Comparison of ENCODE assay signal across 26 cellular contexts in the genomic region with DNA sequence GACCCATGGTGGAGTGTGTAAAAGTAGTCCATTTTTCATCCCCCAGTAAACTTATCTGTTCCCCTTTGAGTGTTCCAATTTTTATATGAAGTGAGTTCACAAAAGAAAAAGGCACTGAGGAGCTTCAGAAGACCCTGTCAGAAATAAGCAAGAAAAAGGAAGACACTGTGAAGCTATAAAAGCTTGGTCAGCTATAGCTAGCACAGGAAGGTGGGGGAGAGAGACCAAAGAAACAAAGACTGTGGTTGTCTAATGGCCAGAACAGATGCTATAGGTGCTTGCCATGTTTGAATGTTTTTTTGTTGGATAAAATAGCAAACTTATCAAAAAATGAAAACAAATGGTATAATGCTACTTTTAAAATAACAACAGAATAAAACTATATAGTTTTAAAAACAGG. TPM values are rescaled to one million over a fixed set of nuclear protein-coding genes. Genes with fewer than 3 reads are reported as not detected.
DNase-seq lines count a peak whose midpoint lies in the region; ATAC-seq and TF ChIP-seq lines count a peak whose summit lies in the region.
"Had no signal": no experiment of that assay in that cellular context is flagged by ENCODE, and none has a peak within 500 bp of the region (broad histone marks: within the 10 kb centered on the region; RNA-seq: fewer than 3 reads in every experiment).

No MANE protein-coding gene starts in this region.

- intact Hi-C loops in naive thymus-derived CD4-positive, alpha-beta T cell (cut with micrococcal nuclease): loop anchor here in 1 of 2 donors (5.0 kb wide), 1 partner anchor 281 kb away; no protein-coding TSS in a partner anchor
- intact Hi-C loops in testis (cut with DNase I; ENCODE audit: low total_unique reads): no loop called here
- intact Hi-C loops in sigmoid colon (cut with DNase I): no loop called here
- intact Hi-C loops in esophagus muscularis mucosa (cut with DNase I): no loop called here

- H3K9ac ChIP-seq in DND-41 (ENCODE audit: low read depth, low read length) (no peak overlapping the region), SU-DHL-6 (ENCODE audit: low read length) (no peak overlapping the region)

- DNase-seq in activated CD4-positive, alpha-beta T cell treated with anti-CD3 and anti-CD28 coated beads, Interleukin-2, amount 10 ng/mL, durations not matched to agents 7 days and 5 days: no peak
- no peak for DNase-seq in activated CD4-positive, alpha-beta T cell treated with anti-CD3 and anti-CD28 coated beads for 48 hours
- DNase-seq in DND-41 (no peak), testis (no peak), sigmoid colon (no peak), esophagus muscularis mucosa (ENCODE audit: extremely low spot score) (no peak)
- no peak for DNase-seq in naive thymus-derived CD4-positive, alpha-beta T cell
- DNase-seq: activated CD4-positive, alpha-beta T cell treated with anti-CD3 and anti-CD28 coated beads for 4 hours; effector CD4-positive, alpha-beta T cell; GOT3; HFFc6; mammary epithelial cell; MG63; mucosa of descending colon; NCI-H1436; NCI-H226; NCI-H526 treated with DMSO at 0.1 percent for 48 hours; PC-9; stimulated activated naive CD4-positive, alpha-beta T cell; WERI-Rb-1 had no signal

- POLR2A ChIA-PET in activated CD4-positive, alpha-beta T cell treated with anti-CD3 and anti-CD28 coated beads, Interleukin-2, amount 10 ng/mL, durations not matched to agents 7 days and 5 days (lab: Charles Lee): no interaction called here
- POLR2A ChIA-PET in naive thymus-derived CD4-positive, alpha-beta T cell (lab: Charles Lee): interaction anchor here (1.1 kb wide), 1 partner anchor 46 kb away, joined by 5 read pairs; the partner anchor contains the start of gene RCBTB2

- H3K79me2 ChIP-seq in DND-41 (ENCODE audit: insufficient read depth, low read length) (peaks cover 38% of the 10 kb centered on the region), SU-DHL-6 (ENCODE audit: insufficient read depth, low read length) (no peaks in the 10 kb centered on the region; the same call in 1 of the 2 replicates)

- H3K27me3 ChIP-seq in DND-41 (ENCODE audit: insufficient read depth, low read length, poor library complexity) (no peaks in the 10 kb centered on the region), SU-DHL-6 (ENCODE audit: low read length) (no peaks in the 10 kb centered on the region), testis (no peaks in the 10 kb centered on the region), sigmoid colon (no peaks in the 10 kb centered on the region), esophagus muscularis mucosa (no peaks in the 10 kb centered on the region)
- H3K27me3 ChIP-seq in naive thymus-derived CD4-positive, alpha-beta T cell (ENCODE audit: control insufficient read depth in 2 of 2, insufficient read depth in 2 of 2, low read length in 2 of 2): no peaks in the 10 kb centered on the region
- H3K27me3 ChIP-seq: ascending aorta, MG63 had no signal

- TF ChIP-seq POLR2A in testis (IDR thresholded peaks at IDR 0.05) (no peak), sigmoid colon (IDR thresholded peaks at IDR 0.05) (no peak), esophagus muscularis mucosa (IDR thresholded peaks at IDR 0.05; ENCODE audit: low read depth) (no peak)

- H3K4me1 Mint-ChIP-seq in activated CD4-positive, alpha-beta T cell treated with anti-CD3 and anti-CD28 coated beads, Interleukin-2, amount 10 ng/mL, durations not matched to agents 7 days and 5 days: peaks cover 51% of the 10 kb centered on the region
- H3K4me1 Mint-ChIP-seq in naive thymus-derived CD4-positive, alpha-beta T cell: peaks cover 19 to 67% (median 35%) of the 10 kb centered on the region in 7 donors

- peaks cover 46% of the 10 kb centered on the region for H3F3A ChIP-seq in SU-DHL-6 (ENCODE audit: insufficient read depth)

- H3K4me3 ChIP-seq in DND-41 (ENCODE audit: low read depth in 1 of 2, low read length in 2 of 2): no peak overlapping the region
- no peak overlapping the region for H3K4me3 ChIP-seq in SU-DHL-6 (ENCODE audit: insufficient read depth, low read length, poor library complexity, severe bottlenecking)
- H3K4me3 ChIP-seq in naive thymus-derived CD4-positive, alpha-beta T cell (ENCODE audit: low read length): no peak overlapping the region
- no peak overlapping the region for H3K4me3 ChIP-seq in testis
- no peak overlapping the region for H3K4me3 ChIP-seq in sigmoid colon
- no peak overlapping the region for H3K4me3 ChIP-seq in esophagus muscularis mucosa
- H3K4me3 ChIP-seq: ascending aorta, MG63, mucosa of descending colon, PC-9, SK-N-MC, thoracic aorta had no signal

- H3K9me3 ChIP-seq in DND-41 (ENCODE audit: insufficient read depth, low read length, severe bottlenecking) (peaks cover 4% of the 10 kb centered on the region), SU-DHL-6 (ENCODE audit: insufficient read depth, low read length) (no peaks in the 10 kb centered on the region), testis (no peaks in the 10 kb centered on the region), sigmoid colon (no peaks in the 10 kb centered on the region), esophagus muscularis mucosa (no peaks in the 10 kb centered on the region)
- H3K9me3 ChIP-seq in naive thymus-derived CD4-positive, alpha-beta T cell (ENCODE audit: control insufficient read depth in 2 of 3, low read length in 3 of 3): no peaks in the 10 kb centered on the region
- H3K9me3 ChIP-seq: ascending aorta, MG63, mucosa of descending colon, thoracic aorta had no signal

- H3K4me2 ChIP-seq in DND-41 (ENCODE audit: insufficient read depth, low read length) (no peak overlapping the region), SU-DHL-6 (ENCODE audit: low read depth, low read length, poor library complexity, severe bottlenecking) (no peak overlapping the region)
- H3K4me2 ChIP-seq: PC-9 had no signal

- TF ChIP-seq CTCF in DND-41 (IDR thresholded peaks at IDR 0.05; ENCODE audit: borderline replicate concordance, extremely low read depth, low read length, poor library complexity, severe bottlenecking) (no peak), SU-DHL-6 (IDR thresholded peaks at IDR 0.05; ENCODE audit: insufficient read depth, low read length, poor library complexity, severe bottlenecking) (no peak), testis (IDR thresholded peaks at IDR 0.05) (no peak), sigmoid colon (IDR thresholded peaks at IDR 0.05) (no peak), esophagus muscularis mucosa (IDR thresholded peaks at IDR 0.05) (no peak)

- peaks cover 56% of the 10 kb centered on the region for H3K36me3 ChIP-seq in DND-41 (ENCODE audit: insufficient read depth, low read length)
- peaks cover 18% of the 10 kb centered on the region for H3K36me3 ChIP-seq in SU-DHL-6 (ENCODE audit: low read length)
- H3K36me3 ChIP-seq in naive thymus-derived CD4-positive, alpha-beta T cell (ENCODE audit: control insufficient read depth in 2 of 3, insufficient read depth in 3 of 3, low read length in 3 of 3): no peaks in the 10 kb centered on the region
- no peaks in the 10 kb centered on the region for H3K36me3 ChIP-seq in testis (ENCODE audit: low read depth, missing control alignments)
- H3K36me3 ChIP-seq in sigmoid colon: peaks cover 0 to 12% (median 0%) of the 10 kb centered on the region in 4 donors
- H3K36me3 ChIP-seq in esophagus muscularis mucosa: peaks cover 0 to 18% (median 3%) of the 10 kb centered on the region in 4 donors
- H3K36me3 ChIP-seq: WERI-Rb-1 had no signal

- no peak overlapping the region for H2AFZ ChIP-seq in DND-41 (ENCODE audit: low read depth, low read length)
- H2AFZ ChIP-seq in SU-DHL-6 (ENCODE audit: low read depth, low read length, severe bottlenecking): no peak overlapping the region
- H2AFZ ChIP-seq: PC-9 had no signal

- H3K9me2 ChIP-seq in SU-DHL-6 (replicated peaks; ENCODE audit: insufficient read depth, low read length): no peaks in the 10 kb centered on the region

- H3K4me1 ChIP-seq in DND-41 (ENCODE audit: insufficient read depth, low read length): peaks cover 49% of the 10 kb centered on the region
- peaks cover 30 to 36% of the 10 kb centered on the region in 2 donors for H3K4me1 ChIP-seq in naive thymus-derived CD4-positive, alpha-beta T cell (ENCODE audit: control insufficient read depth in 2 of 2, insufficient read depth in 2 of 2, low read length in 2 of 2)
- H3K4me1 ChIP-seq in testis: peaks cover under 1% of the 10 kb centered on the region
- peaks cover 0 to 3% (median 0%) of the 10 kb centered on the region in 4 donors for H3K4me1 ChIP-seq in sigmoid colon
- peaks cover 0 to 5% (median 3%) of the 10 kb centered on the region in 4 donors for H3K4me1 ChIP-seq in esophagus muscularis mucosa
- H3K4me1 ChIP-seq: ascending aorta had no signal

- H3K4me3 Mint-ChIP-seq in activated CD4-positive, alpha-beta T cell treated with anti-CD3 and anti-CD28 coated beads, Interleukin-2, amount 10 ng/mL, durations not matched to agents 7 days and 5 days: no peak overlapping the region
- H3K4me3 Mint-ChIP-seq in naive thymus-derived CD4-positive, alpha-beta T cell: peak overlapping the region in 4 of 10 donors; percentile 13 to 59 (median 31)
- H3K4me3 Mint-ChIP-seq: HFFc6, IgD-negative memory B cell had no signal

- peaks cover 14% of the 10 kb centered on the region for H3K9me3 Mint-ChIP-seq in activated CD4-positive, alpha-beta T cell treated with anti-CD3 and anti-CD28 coated beads, Interleukin-2, amount 10 ng/mL, durations not matched to agents 7 days and 5 days
- H3K9me3 Mint-ChIP-seq in naive thymus-derived CD4-positive, alpha-beta T cell: peaks cover 0 to 7% (median 0%) of the 10 kb centered on the region in 11 donors
- H3K9me3 Mint-ChIP-seq: activated naive CD4-positive, alpha-beta T cell treated with anti-CD3 and anti-CD28 coated beads, Interleukin-2, amount 50 U/mL, for 72 hours; HFFc6 had no signal

- TF ChIP-seq EP300 in sigmoid colon (IDR thresholded peaks at IDR 0.05) (no peak), esophagus muscularis mucosa (IDR thresholded peaks at IDR 0.05) (no peak)

- no peak for ATAC-seq in DND-41 (ENCODE audit: insufficient read depth, low read depth)
- ATAC-seq in naive thymus-derived CD4-positive, alpha-beta T cell: no peak
- ATAC-seq: activated naive CD4-positive, alpha-beta T cell treated with anti-CD3 and anti-CD28 coated beads, Interleukin-2, amount 50 U/mL, for 72 hours; mucosa of descending colon had no signal

- peak overlapping the region; percentile 28 for H3K27ac Mint-ChIP-seq in activated CD4-positive, alpha-beta T cell treated with anti-CD3 and anti-CD28 coated beads, Interleukin-2, amount 10 ng/mL, durations not matched to agents 7 days and 5 days
- peak overlapping the region in 6 of 9 donors; percentile 10 to 78 (median 64) for H3K27ac Mint-ChIP-seq in naive thymus-derived CD4-positive, alpha-beta T cell
- H3K27ac Mint-ChIP-seq: HFFc6, IgD-negative memory B cell had no signal

- H3K27ac ChIP-seq in DND-41 (ENCODE audit: low read length) (peak overlapping the region; percentile 18; the same call in 1 of the 2 replicates), SU-DHL-6 (ENCODE audit: low read depth, low read length) (peak overlapping the region; percentile 51), testis (no peak overlapping the region), sigmoid colon (no peak overlapping the region), esophagus muscularis mucosa (replicated peaks in 1 of 4) (no peak overlapping the region)
- no peak overlapping the region for H3K27ac ChIP-seq in naive thymus-derived CD4-positive, alpha-beta T cell (ENCODE audit: low read depth, low read length)
- H3K27ac ChIP-seq: ascending aorta, PC-9, SK-N-MC, thoracic aorta, WERI-Rb-1 had no signal

- CTCF ChIA-PET in activated CD4-positive, alpha-beta T cell treated with anti-CD3 and anti-CD28 coated beads, Interleukin-2, amount 10 ng/mL, durations not matched to agents 7 days and 5 days (lab: Charles Lee): interaction anchor here (0.6 to 1.0 kb wide), 4 partner anchors 9 to 1316 kb away, joined by 3 to 6 read pairs (median 3); partner anchors contain the start of gene MED4
- CTCF ChIA-PET in naive thymus-derived CD4-positive, alpha-beta T cell (lab: Charles Lee): interaction anchor here (0.7 to 1.1 kb wide), 3 partner anchors 21 to 152 kb away, joined by 3 to 5 read pairs (median 4); no protein-coding TSS in a partner anchor

- peaks cover 87% of the 10 kb centered on the region for H3K36me3 Mint-ChIP-seq in activated CD4-positive, alpha-beta T cell treated with anti-CD3 and anti-CD28 coated beads, Interleukin-2, amount 10 ng/mL, durations not matched to agents 7 days and 5 days (ENCODE audit: low read depth)
- peaks cover 0 to 48% (median 24%) of the 10 kb centered on the region in 5 donors for H3K36me3 Mint-ChIP-seq in naive thymus-derived CD4-positive, alpha-beta T cell
- H3K36me3 Mint-ChIP-seq: IgD-negative memory B cell had no signal

- no peaks in the 10 kb centered on the region for H4K20me1 ChIP-seq in DND-41 (ENCODE audit: insufficient read depth, low read length)
- no peaks in the 10 kb centered on the region for H4K20me1 ChIP-seq in SU-DHL-6 (ENCODE audit: low read depth, low read length)

- no peaks in the 10 kb centered on the region for H3K27me3 Mint-ChIP-seq in activated CD4-positive, alpha-beta T cell treated with anti-CD3 and anti-CD28 coated beads, Interleukin-2, amount 10 ng/mL, durations not matched to agents 7 days and 5 days
- H3K27me3 Mint-ChIP-seq in naive thymus-derived CD4-positive, alpha-beta T cell: no peaks in the 10 kb centered on the region
- H3K27me3 Mint-ChIP-seq: IgD-negative memory B cell had no signal

RNA-seq across cellular contexts. Expression of gene RCBTB2, which starts 46.5 kb away (rescaled TPM):
- 10 to 100 TPM; 22.5 to 24.5 TPM for total RNA-seq in activated CD4-positive, alpha-beta T cell treated with anti-CD3 and anti-CD28 coated beads, Interleukin-2, amount 10 ng/mL, durations not matched to agents 7 days and 5 days
- total RNA-seq in naive thymus-derived CD4-positive, alpha-beta T cell: 10 to 100 TPM in 3 of 5 experiments, 1 to 10 TPM in 2; 7.6 to 17.8 (median 10.1) TPM
- polyA plus RNA-seq in naive thymus-derived CD4-positive, alpha-beta T cell: 10 to 100 TPM; 14.6 to 19.7 TPM
- total RNA-seq in testis (10 to 100 TPM in 1 of 2 donors, 1 to 10 TPM in 1; 10.0 to 12.2 TPM), sigmoid colon (10 to 100 TPM in 3 of 4 donors, 1 to 10 TPM in 1; 8.6 to 21.9 (median 14.9) TPM), esophagus muscularis mucosa (10 to 100 TPM; 10.1 to 14.5 (median 11.0) TPM)
- polyA plus RNA-seq in testis (ENCODE audit: insufficient read depth, low read depth, low replicate concordance) (15.6 TPM), sigmoid colon (1 to 10 TPM; 4.2 to 9.9 (median 4.8) TPM)

Comparison
In these comparisons a context has a peak if more than half of its experiments do, and no peak if none do; other contexts are left out.
1. H3K27ac ChIP-seq: peak in DND-41 (single experiment) and SU-DHL-6 (single experiment); none in naive thymus-derived CD4-positive, alpha-beta T cell (single experiment), testis (0 of 2), sigmoid colon (0 of 4) and esophagus muscularis mucosa (0 of 4).